8 cellular contexts compared by ENCODE assay signal in genomic region chr12:69570545-69571399, GRCh38. TPM values are rescaled to one million over a fixed set of nuclear protein-coding genes. Genes with fewer than 3 reads are reported as not detected.
A peak's percentile ranks its signal among the peaks of the same experiment; 100 is the strongest.
DNase-seq lines count a peak whose midpoint lies in the region; ATAC-seq and TF ChIP-seq lines count a peak whose summit lies in the region.

No MANE protein-coding gene starts in this region.

- CTCF ChIA-PET in activated B cell treated with CpG ODN at 0.5 μM for 24 hours (lab: Charles Lee), result interaction anchor here (0.6 to 5.5 kb wide), 31 partner anchors 8 to 416 kb away, joined by 3 to 91 read pairs (median 5); partner anchors contain the start of genes CCT2 and FRS2

- H3K4me1 Mint-ChIP-seq in activated B cell treated with CpG ODN at 0.5 μM for 24 hours, result no peaks in the 10 kb centered on the region

- 49 to 59% methylated on average over 6 of the region's 6 CpGs for WGBS in lung, 2 donors

- POLR2A ChIA-PET in activated B cell treated with CpG ODN at 0.5 μM for 24 hours (lab: Charles Lee), result interaction anchor here (0.7 to 1.1 kb wide), 5 partner anchors 16 to 280 kb away, joined by 3 to 17 read pairs (median 3); partner anchors contain the start of gene FRS2

- H3K36me3 Mint-ChIP-seq in activated B cell treated with CpG ODN at 0.5 μM for 24 hours (ENCODE audit: low read depth), result peaks cover 69% of the 10 kb centered on the region

- no peak overlapping the region for H3K4me3 Mint-ChIP-seq in activated B cell treated with CpG ODN at 0.5 μM for 24 hours

- H3K4me1 ChIP-seq in lung (ENCODE audit: control insufficient read depth in 2 of 2, insufficient read depth in 2 of 2, low read length in 2 of 2), result no peaks in the 10 kb centered on the region

- ATAC-seq in HG02678 (IDR thresholded peaks at IDR 0.05; ENCODE audit: unreplicated experiment) (peak; percentile 81), activated B cell treated with CpG ODN at 0.5 μM for 24 hours (ENCODE audit: low read depth) (peak; percentile 82), lung (ENCODE audit: insufficient read depth, low FRiP score) (peak; percentile 62)

- H3K27ac Mint-ChIP-seq in activated B cell treated with CpG ODN at 0.5 μM for 24 hours, result no peak overlapping the region

- intact Hi-C loops in activated B cell treated with CpG ODN at 0.5 μM for 24 hours (cut with micrococcal nuclease), result loop anchor here (1.0 to 2.0 kb wide), 7 partner anchors 15 to 416 kb away; partner anchors contain the start of genes CCT2 and FRS2

- peaks cover 14 to 19% of the 10 kb centered on the region in 2 donors for H3K36me3 ChIP-seq in lung (ENCODE audit: control insufficient read depth in 2 of 2, insufficient read depth in 2 of 2, low read length in 2 of 2)

- DNase-seq in NOMO-1 treated with DMSO at 0.1 percent for 48 hours (lab: John Stamatoyannopoulos, UW; ENCODE audit: unreplicated experiment) (peak; percentile 55), NOMO-1 treated with dmso at 0.1 percent for 144 hours (lab: John Stamatoyannopoulos, UW; ENCODE audit: unreplicated experiment) (no peak), NCI-H2107 treated with DMSO at 0.1 percent for 48 hours (lab: John Stamatoyannopoulos, UW; ENCODE audit: unreplicated experiment) (peak; percentile 59), activated B cell treated with CpG ODN at 0.5 μM for 24 hours (no peak), dedifferentiated amniotic fluid mesenchymal stem cell (ENCODE audit: extremely low spot score) (peak; percentile 65), lung (ENCODE audit: low spot score) (peak; percentile 53)
- peak; percentile 55 for DNase-seq in stimulated activated CD8-positive, alpha-beta memory T cell treated with anti-CD3 and anti-CD28 coated beads, Interleukin-4, amount 100 ng/mL, for 48 hours

- TF ChIP-seq CTCF in activated B cell treated with CpG ODN at 0.5 μM for 24 hours (IDR thresholded peaks at IDR 0.05) (peak; percentile 88), lung (IDR thresholded peaks at IDR 0.05; ENCODE audit: control extremely low read depth, extremely low read depth) (peak; percentile 72)

- no peak overlapping the region for H3K4me3 ChIP-seq in lung

- H3K27me3 ChIP-seq in lung (ENCODE audit: control insufficient read depth, insufficient read depth), result no peaks in the 10 kb centered on the region

- H3K27me3 Mint-ChIP-seq in activated B cell treated with CpG ODN at 0.5 μM for 24 hours, result no peaks in the 10 kb centered on the region

- H3K9me3 Mint-ChIP-seq in activated B cell treated with CpG ODN at 0.5 μM for 24 hours, result no peaks in the 10 kb centered on the region

- H3K9me3 ChIP-seq in lung (ENCODE audit: control insufficient read depth in 2 of 2, insufficient read depth in 1 of 2, low read length in 1 of 2), result no peaks in the 10 kb centered on the region

- no peak overlapping the region for H3K27ac ChIP-seq in lung (ENCODE audit: low read depth in 1 of 2, low read length in 1 of 2)

RNA-seq across cellular contexts. Expression of gene CCT2, which starts 14.5 kb away (rescaled TPM):
- total RNA-seq in activated B cell treated with CpG ODN at 0.5 μM for 24 hours (205 and 211 TPM in 2 replicates), lung (100 to 1,000 TPM; 115 to 122 TPM)
- 100 to 1,000 TPM in 1 of 2 donors, 10 to 100 TPM in 1; 80.3 to 113 TPM for polyA plus RNA-seq in lung

RNA-seq across cellular contexts. Expression of gene LRRC10, which starts 39.9 kb away (rescaled TPM):
- total RNA-seq in activated B cell treated with CpG ODN at 0.5 μM for 24 hours (not detected in 2 replicates), lung (under 1 TPM in 1 of 2 donors, not detected in 1; 0.40 TPM)
- not detected for polyA plus RNA-seq in lung

Comparison
In these comparisons a context has a peak if more than half of its experiments do, and no peak if none do; other contexts are left out.
1. DNase-seq: peak in NOMO-1 treated with DMSO at 0.1 percent for 48 hours (single experiment), NCI-H2107 treated with DMSO at 0.1 percent for 48 hours (single experiment), dedifferentiated amniotic fluid mesenchymal stem cell (single experiment), lung (single experiment) and stimulated activated CD8-positive, alpha-beta memory T cell treated with anti-CD3 and anti-CD28 coated beads, Interleukin-4, amount 100 ng/mL, for 48 hours (single experiment); none in NOMO-1 treated with dmso at 0.1 percent for 144 hours (single experiment) and activated B cell treated with CpG ODN at 0.5 μM for 24 hours (single experiment).
2. Peak in every context shown above with its lines, with median percentiles within 50 percentile points of each other: ATAC-seq.